8 cellular contexts compared by ENCODE assay signal in genomic region chr14:77099425-77100167, GRCh38. TPM values are rescaled to one million over a fixed set of nuclear protein-coding genes. Genes with fewer than 3 reads are reported as not detected.
DNase-seq lines count a peak whose midpoint lies in the region; ATAC-seq and TF ChIP-seq lines count a peak whose summit lies in the region.

No MANE protein-coding gene starts in this region.

- POLR2A ChIA-PET in activated CD4-positive, alpha-beta memory T cell treated with anti-CD3 and anti-CD28 coated beads, Interleukin-2, amount 10 ng/mL, durations not matched to agents 7 days and 5 days (lab: Charles Lee), result interaction anchor here (1.5 to 4.3 kb wide), 3 partner anchors 19 to 24 kb away, joined by 5 to 20 read pairs (median 18); no protein-coding TSS in a partner anchor

- no peaks in the 10 kb centered on the region for H3K9me3 ChIP-seq in CD4-positive, CD25-positive, alpha-beta regulatory T cell (ENCODE audit: control insufficient read depth in 2 of 2, low read length in 2 of 2)
- H3K9me3 ChIP-seq in smooth muscle cell (replicated peaks; ENCODE audit: low read depth), result no peaks in the 10 kb centered on the region

- H3K4me3 ChIP-seq in CD4-positive, CD25-positive, alpha-beta regulatory T cell (ENCODE audit: low read depth, low read length), result peak overlapping the region; percentile 72
- H3K4me3 ChIP-seq in smooth muscle cell, result peak overlapping the region; percentile 75
- no peak overlapping the region for H3K4me3 ChIP-seq in H7 (ENCODE audit: insufficient read depth, low read depth, low read length)

- peak overlapping the region in 2 of 3 donors; percentile 90 to 94 for H3K27ac Mint-ChIP-seq in CD4-positive, CD25-positive, alpha-beta regulatory T cell
- H3K27ac Mint-ChIP-seq in IgD-negative memory B cell, result peak overlapping the region; percentile 76 to 100 (median 83)
- no peak overlapping the region for H3K27ac Mint-ChIP-seq in activated CD4-positive, alpha-beta memory T cell treated with anti-CD3 and anti-CD28 coated beads, Interleukin-2, amount 10 ng/mL, durations not matched to agents 7 days and 5 days
- peak overlapping the region; percentile 90 for H3K27ac Mint-ChIP-seq in glutamatergic neuron (ENCODE audit: unreplicated experiment)

- peak overlapping the region; percentile 88 to 100 (median 99) for H3K4me3 Mint-ChIP-seq in CD4-positive, CD25-positive, alpha-beta regulatory T cell
- H3K4me3 Mint-ChIP-seq in IgD-negative memory B cell, result peak overlapping the region; percentile 83 to 99 (median 92)
- peak overlapping the region; percentile 94 for H3K4me3 Mint-ChIP-seq in activated CD4-positive, alpha-beta memory T cell treated with anti-CD3 and anti-CD28 coated beads, Interleukin-2, amount 10 ng/mL, durations not matched to agents 7 days and 5 days
- H3K4me3 Mint-ChIP-seq in glutamatergic neuron (ENCODE audit: unreplicated experiment), result peak overlapping the region; percentile 91

- H3K4me2 ChIP-seq in smooth muscle cell, result peak overlapping the region; percentile 90

- peaks cover 12 to 56% (median 44%) of the 10 kb centered on the region in 4 donors for H3K4me1 Mint-ChIP-seq in CD4-positive, CD25-positive, alpha-beta regulatory T cell
- peaks cover 38 to 53% (median 44%) of the 10 kb centered on the region in 3 donors for H3K4me1 Mint-ChIP-seq in IgD-negative memory B cell
- H3K4me1 Mint-ChIP-seq in activated CD4-positive, alpha-beta memory T cell treated with anti-CD3 and anti-CD28 coated beads, Interleukin-2, amount 10 ng/mL, durations not matched to agents 7 days and 5 days, result peaks cover 37% of the 10 kb centered on the region
- peaks cover 28% of the 10 kb centered on the region for H3K4me1 Mint-ChIP-seq in glutamatergic neuron (ENCODE audit: low read depth, unreplicated experiment)

- H4K20me1 ChIP-seq in smooth muscle cell (ENCODE audit: low read depth), result peaks cover 6% of the 10 kb centered on the region

- CTCF ChIA-PET in activated CD4-positive, alpha-beta memory T cell treated with anti-CD3 and anti-CD28 coated beads, Interleukin-2, amount 10 ng/mL, durations not matched to agents 7 days and 5 days (lab: Charles Lee), result interaction anchor here (1.4 to 2.6 kb wide), 6 partner anchors 10 to 224 kb away, joined by 3 to 14 read pairs (median 6); no protein-coding TSS in a partner anchor

- peaks cover 6% of the 10 kb centered on the region for H3K27me3 Mint-ChIP-seq in CD4-positive, CD25-positive, alpha-beta regulatory T cell
- H3K27me3 Mint-ChIP-seq in IgD-negative memory B cell, result no peaks in the 10 kb centered on the region
- no peaks in the 10 kb centered on the region for H3K27me3 Mint-ChIP-seq in activated CD4-positive, alpha-beta memory T cell treated with anti-CD3 and anti-CD28 coated beads, Interleukin-2, amount 10 ng/mL, durations not matched to agents 7 days and 5 days
- peaks cover 7% of the 10 kb centered on the region for H3K27me3 Mint-ChIP-seq in glutamatergic neuron (ENCODE audit: unreplicated experiment)

- no peak overlapping the region for H3K27ac ChIP-seq in CD4-positive, CD25-positive, alpha-beta regulatory T cell (ENCODE audit: insufficient read depth, low read length, poor library complexity, severe bottlenecking)
- H3K27ac ChIP-seq in smooth muscle cell (ENCODE audit: low read depth), result peak overlapping the region; percentile 22

- no peak for ATAC-seq in CD4-positive, CD25-positive, alpha-beta regulatory T cell (ENCODE audit: low read depth in 2 of 2)
- ATAC-seq in HG03095 (IDR thresholded peaks at IDR 0.05; ENCODE audit: unreplicated experiment), result no peak
- ATAC-seq in GM18861 (IDR thresholded peaks at IDR 0.05; ENCODE audit: unreplicated experiment), result no peak

- H3K9ac ChIP-seq in smooth muscle cell (ENCODE audit: low read depth), result no peak overlapping the region

- H2AFZ ChIP-seq in smooth muscle cell (ENCODE audit: low read depth), result no peak overlapping the region

- H3K79me2 ChIP-seq in smooth muscle cell (ENCODE audit: low read depth), result peaks cover 45% of the 10 kb centered on the region

- no peak for TF ChIP-seq CTCF in glutamatergic neuron (IDR thresholded peaks at IDR 0.05; ENCODE audit: partially characterized antibody, unreplicated experiment)
- TF ChIP-seq CTCF in smooth muscle cell (IDR thresholded peaks at IDR 0.05; ENCODE audit: borderline replicate concordance, insufficient read depth, poor library complexity, severe bottlenecking), result no peak

- peaks cover 3% of the 10 kb centered on the region for H3K36me3 Mint-ChIP-seq in CD4-positive, CD25-positive, alpha-beta regulatory T cell
- H3K36me3 Mint-ChIP-seq in IgD-negative memory B cell (peaks cover 8% of the 10 kb centered on the region), glutamatergic neuron (ENCODE audit: unreplicated experiment) (no peaks in the 10 kb centered on the region)
- H3K36me3 Mint-ChIP-seq in activated CD4-positive, alpha-beta memory T cell treated with anti-CD3 and anti-CD28 coated beads, Interleukin-2, amount 10 ng/mL, durations not matched to agents 7 days and 5 days (ENCODE audit: low read depth), result peaks cover 2% of the 10 kb centered on the region

- H3K4me1 ChIP-seq in CD4-positive, CD25-positive, alpha-beta regulatory T cell (ENCODE audit: control insufficient read depth, insufficient read depth, low read length, poor library complexity, severe bottlenecking), result peaks cover 18% of the 10 kb centered on the region
- H3K4me1 ChIP-seq in smooth muscle cell (ENCODE audit: low read depth), result peaks cover 22% of the 10 kb centered on the region

- no peaks in the 10 kb centered on the region for H3K27me3 ChIP-seq in CD4-positive, CD25-positive, alpha-beta regulatory T cell (ENCODE audit: control insufficient read depth, insufficient read depth, low read length)
- no peaks in the 10 kb centered on the region for H3K27me3 ChIP-seq in smooth muscle cell (ENCODE audit: low read depth)
- no peaks in the 10 kb centered on the region for H3K27me3 ChIP-seq in H7 (ENCODE audit: control insufficient read depth, insufficient read depth, low read length)

- DNase-seq in CD4-positive, CD25-positive, alpha-beta regulatory T cell, result no peak
- no peak for DNase-seq in activated CD4-positive, alpha-beta memory T cell treated with anti-CD3 and anti-CD28 coated beads, Interleukin-2, amount 10 ng/mL, durations not matched to agents 7 days and 5 days
- DNase-seq in glutamatergic neuron (no peak), smooth muscle cell (lab: John Stamatoyannopoulos, UW; ENCODE audit: unreplicated experiment) (no peak), H7 (no peak)

- WGBS in smooth muscle cell (ENCODE audit: low lambda C conversion rate), result 25% methylated on average over 7 of the region's 7 CpGs

- peaks cover 0 to 4% (median 0%) of the 10 kb centered on the region in 7 donors for H3K9me3 Mint-ChIP-seq in CD4-positive, CD25-positive, alpha-beta regulatory T cell
- no peaks in the 10 kb centered on the region for H3K9me3 Mint-ChIP-seq in IgD-negative memory B cell
- H3K9me3 Mint-ChIP-seq in activated CD4-positive, alpha-beta memory T cell treated with anti-CD3 and anti-CD28 coated beads, Interleukin-2, amount 10 ng/mL, durations not matched to agents 7 days and 5 days, result no peaks in the 10 kb centered on the region
- H3K9me3 Mint-ChIP-seq in glutamatergic neuron (ENCODE audit: unreplicated experiment), result peaks cover 4% of the 10 kb centered on the region

- H3K36me3 ChIP-seq in CD4-positive, CD25-positive, alpha-beta regulatory T cell (ENCODE audit: control insufficient read depth, insufficient read depth, low read length), result no peaks in the 10 kb centered on the region
- H3K36me3 ChIP-seq in smooth muscle cell (ENCODE audit: low read depth) (no peaks in the 10 kb centered on the region), H7 (replicated peaks; ENCODE audit: control insufficient read depth, insufficient read depth, low read length) (peaks cover 2% of the 10 kb centered on the region)

- peaks cover 6% of the 10 kb centered on the region for H3F3A ChIP-seq in smooth muscle cell (ENCODE audit: low read depth)

RNA-seq across cellular contexts. Expression of gene CIPC, which starts 1.5 kb away (rescaled TPM):
- 12.3 TPM for total RNA-seq in CD4-positive, CD25-positive, alpha-beta regulatory T cell
- polyA plus RNA-seq in CD4-positive, CD25-positive, alpha-beta regulatory T cell, result 10 to 100 TPM; 11.4 to 14.2 (median 12.5) TPM
- polyA plus RNA-seq in IgD-negative memory B cell (14.7 TPM), smooth muscle cell (3.6 and 5.6 TPM in 2 replicates)
- total RNA-seq in activated CD4-positive, alpha-beta memory T cell treated with anti-CD3 and anti-CD28 coated beads, Interleukin-2, amount 10 ng/mL, durations not matched to agents 7 days and 5 days, result 10 to 100 TPM in 1 of 2 experiments, 1 to 10 TPM in 1; 9.6 to 12.8 TPM
- total RNA-seq in glutamatergic neuron (ENCODE audit: unreplicated experiment) (22.3 TPM), smooth muscle cell (14.3 and 15.1 TPM in 2 replicates)
- total RNA-seq in H7 (2014; rRNA removed; shearing (Covaris generic)), result 18.7 and 22.3 TPM in 2 replicates

RNA-seq across cellular contexts. Expression of gene ZDHHC22, which starts 42.0 kb away (rescaled TPM):
- total RNA-seq in CD4-positive, CD25-positive, alpha-beta regulatory T cell, result not detected
- not detected for polyA plus RNA-seq in CD4-positive, CD25-positive, alpha-beta regulatory T cell
- not detected for polyA plus RNA-seq in IgD-negative memory B cell
- total RNA-seq in activated CD4-positive, alpha-beta memory T cell treated with anti-CD3 and anti-CD28 coated beads, Interleukin-2, amount 10 ng/mL, durations not matched to agents 7 days and 5 days, result not detected
- 77.3 TPM for total RNA-seq in glutamatergic neuron (ENCODE audit: unreplicated experiment)
- not detected in 2 replicates for total RNA-seq in smooth muscle cell
- not detected in 2 replicates for polyA plus RNA-seq in smooth muscle cell
- 8.9 and 11.6 TPM in 2 replicates for total RNA-seq in H7 (2014; rRNA removed; shearing (Covaris generic))
